ENCODE assay signal across 9 cellular contexts in genomic region chr1:85577421-85578320, GRCh38. TPM values are rescaled to one million over a fixed set of nuclear protein-coding genes. Genes with fewer than 3 reads are reported as not detected.
DNase-seq lines count a peak whose midpoint lies in the region; FAIRE-seq and TF ChIP-seq lines count a peak whose summit lies in the region.
"Had no signal": no experiment of that assay in that cellular context is flagged by ENCODE, and none has a peak within 500 bp of the region (broad histone marks: within the 10 kb centered on the region; RNA-seq: fewer than 3 reads in every experiment).

No MANE protein-coding gene starts in this region.

- DNase-seq in Calu3 (peak; percentile 48), GM20000 (ENCODE audit: low spot score) (peak; percentile 45), HT1080 (ENCODE audit: low read depth) (peak; percentile 74), small intestine (peak; percentile 12), NCI-H2171 treated with DMSO at 0.1 percent for 48 hours (lab: John Stamatoyannopoulos, UW) (no peak), DMS153 (lab: John Stamatoyannopoulos, UW) (no peak)

- H3K27me3 ChIP-seq in iPS-20b (ENCODE audit: insufficient read depth, low read length) = peaks cover 44% of the 10 kb centered on the region
- peaks cover 0 to 10% of the 10 kb centered on the region in 2 donors for H3K27me3 ChIP-seq in small intestine (ENCODE audit: control insufficient read depth in 2 of 2, insufficient read depth in 2 of 2, low read length in 2 of 2)

- peaks cover 14% of the 10 kb centered on the region for H3K36me3 ChIP-seq in iPS-20b (ENCODE audit: insufficient read depth, low read depth, low read length)
- H3K36me3 ChIP-seq in small intestine (ENCODE audit: control insufficient read depth in 2 of 2, insufficient read depth in 2 of 2, low read length in 2 of 2) = no peaks in the 10 kb centered on the region

- WGBS in small intestine, 3 donors = 5 to 8% (median 6%) methylated on average over 32 to 33 of the region's 33 CpGs

- FAIRE-seq in small intestine (lab: Jason Lieb, UNC) = no peak

- H3K4me1 Mint-ChIP-seq in Calu3 (ENCODE audit: low read depth, unreplicated experiment) = peaks cover 34% of the 10 kb centered on the region

- peak overlapping the region; percentile 92 for H3K27ac Mint-ChIP-seq in Calu3 (ENCODE audit: unreplicated experiment)

- no TSS peak for BruUV-seq in Calu3 (replicated peaks; lab: Mats Ljungman, UMichigan)

- H3K36me3 Mint-ChIP-seq in Calu3 (ENCODE audit: insufficient read depth, unreplicated experiment) = peaks cover 66% of the 10 kb centered on the region

- H3K9me3 ChIP-seq in iPS-20b (ENCODE audit: insufficient read depth, low read depth, low read length) = no peaks in the 10 kb centered on the region
- H3K9me3 ChIP-seq in small intestine (ENCODE audit: control insufficient read depth, low read depth) = no peaks in the 10 kb centered on the region

- H3K4me3 ChIP-seq in iPS-20b (ENCODE audit: low read length) (peak overlapping the region; percentile 85), small intestine (ENCODE audit: low read depth in 1 of 2, low read length in 2 of 2) (peak overlapping the region; percentile 42 to 59)

- H3K4me3 Mint-ChIP-seq in Calu3 (ENCODE audit: low read depth, unreplicated experiment) = peak overlapping the region; percentile 76

- H3K9ac ChIP-seq in iPS-20b (ENCODE audit: low read depth, low read length) = peak overlapping the region; percentile 82; the same call in 1 of the 2 replicates

- intact Hi-C loops in Calu3 (cut with micrococcal nuclease; ENCODE audit: unreplicated experiment) = loop anchor here (5.0 kb wide), 1 partner anchor 75 kb away; no protein-coding TSS in a partner anchor

- no peaks in the 10 kb centered on the region for H3K27me3 Mint-ChIP-seq in Calu3 (ENCODE audit: unreplicated experiment)

- TF ChIP-seq CTCF in Calu3 (IDR thresholded peaks at IDR 0.05; ENCODE audit: unreplicated experiment) (no peak), GM20000 (IDR thresholded peaks at IDR 0.05; ENCODE audit: extremely low read depth, missing control alignments) (no peak)

- H3K27ac ChIP-seq in angular gyrus (ENCODE audit: low read depth, low read length) (peak overlapping the region; percentile 77), iPS-20b (ENCODE audit: low read length) (no peak overlapping the region), small intestine (ENCODE audit: low read depth in 1 of 2, low read length in 1 of 2) (peak overlapping the region in 1 of 2 donors; percentile 93)

- H3K9me3 Mint-ChIP-seq in Calu3 (ENCODE audit: low read depth, unreplicated experiment) = no peaks in the 10 kb centered on the region

- peaks cover 20% of the 10 kb centered on the region for H3K4me1 ChIP-seq in iPS-20b (ENCODE audit: insufficient read depth, low read length)
- peaks cover 0 to 4% of the 10 kb centered on the region in 2 donors for H3K4me1 ChIP-seq in small intestine (ENCODE audit: control insufficient read depth in 2 of 2, insufficient read depth in 1 of 2, low read depth in 1 of 2, low read length in 1 of 2)

- CTCF ChIA-PET in Calu3 (lab: Charles Lee) = interaction anchor here (0.6 to 1.1 kb wide), 3 partner anchors 115 to 234 kb away, joined by 3 to 4 read pairs (median 3); partner anchors contain the start of gene ZNHIT6

RNA-seq across cellular contexts. Expression of gene CCN1, which starts 2.9 kb away (rescaled TPM):
- total RNA-seq in Calu3 (2022) = 148 and 210 TPM in 2 replicates
- 22.9 and 38.1 TPM in 2 replicates for total RNA-seq in HT1080 (2014; rRNA removed; shearing (Covaris generic))
- polyA plus RNA-seq in HT1080 (2015; cell fraction: cytosol; rRNA removed) = 367 and 414 TPM in 2 replicates
- 987 and 1,103 TPM in 2 replicates for polyA plus RNA-seq in HT1080 (2015; cell fraction: nucleus; rRNA removed)
- 10 to 100 TPM in 1 of 3 donors, 1 to 10 TPM in 2; 2.5 to 88.0 (median 3.5) TPM for polyA plus RNA-seq in small intestine
- total RNA-seq: T-helper 1 cell treated with Interleukin-12 subunit alpha and Interleukin-12 subunit beta and Interleukin-4 antibody, amounts not matched to agents 30 ng/mL and 1 ng/mL, for 36 hours had no signal

Comparison
In these comparisons a context has a peak if more than half of its experiments do, and no peak if none do; other contexts are left out.
1. DNase-seq: peak in Calu3 (single experiment), GM20000 (single experiment), HT1080 (single experiment) and small intestine (single experiment); none in NCI-H2171 treated with DMSO at 0.1 percent for 48 hours (single experiment) and DMS153 (single experiment).